8 cellular contexts compared by ENCODE assay signal in the genomic region with DNA sequence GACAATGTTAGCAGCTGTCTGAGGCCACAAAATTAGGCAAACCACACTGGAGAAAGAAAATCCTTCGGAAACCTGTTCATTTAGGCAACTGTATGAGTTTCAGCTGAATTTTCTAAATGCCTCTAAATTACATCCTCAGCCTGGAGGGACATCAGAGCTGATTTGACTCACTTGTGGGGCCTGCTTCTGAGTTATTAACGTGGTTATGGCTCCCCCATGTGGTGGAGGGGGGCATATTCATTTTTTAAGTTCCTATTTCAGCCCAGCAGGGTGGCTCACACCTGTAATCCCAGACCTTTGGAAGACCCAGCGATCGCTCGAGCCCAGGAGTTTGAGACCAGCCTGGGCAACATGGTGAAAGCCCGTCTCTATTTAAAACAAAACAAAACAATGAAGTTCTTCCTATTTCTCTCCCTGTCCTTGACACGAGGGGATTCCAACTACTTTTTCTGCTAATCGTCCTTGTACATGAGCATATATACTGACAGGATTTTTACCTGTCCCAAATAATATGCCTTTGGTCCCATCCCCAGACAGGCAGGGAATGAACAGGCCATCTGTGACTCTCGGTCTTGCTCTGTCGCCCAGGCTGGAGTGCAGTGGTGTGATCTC. TPM values are rescaled to one million over a fixed set of nuclear protein-coding genes. Genes with fewer than 3 reads are reported as not detected.
A peak's percentile ranks its signal among the peaks of the same experiment; 100 is the strongest.
DNase-seq lines count a peak whose midpoint lies in the region; ATAC-seq and TF ChIP-seq lines count a peak whose summit lies in the region.

No MANE protein-coding gene starts in this region.

- ATAC-seq in GM19395 (IDR thresholded peaks at IDR 0.05; ENCODE audit: unreplicated experiment), result no peak

- H3K36me3 ChIP-seq in HEK293 (ENCODE audit: control insufficient read depth in 2 of 2, insufficient read depth in 1 of 2, low read length in 2 of 2) (no peaks in the 10 kb centered on the region), liver (ENCODE audit: control insufficient read depth in 4 of 4, insufficient read depth in 3 of 4, low read depth in 1 of 4, low read length in 3 of 4) (no peaks in the 10 kb centered on the region)

- H3K4me3 Mint-ChIP-seq in activated CD4-positive, alpha-beta T cell treated with anti-CD3 and anti-CD28 coated beads, Interleukin-2, amount 10 ng/mL, durations not matched to agents 7 days and 5 days, result no peak overlapping the region

- H3K27ac ChIP-seq in HEK293 (ENCODE audit: extremely low read depth, low read depth, low read length) (no peak overlapping the region), coronary artery (no peak overlapping the region), liver (ENCODE audit: low read depth in 1 of 2, low read length in 2 of 2) (no peak overlapping the region)

- CTCF ChIA-PET in HEK293 (lab: Yijun Ruan, JAX), result interaction anchor here (0.6 to 12.7 kb wide), 52 partner anchors 8 to 440 kb away, joined by 3 to 431 read pairs (median 4); partner anchors contain the start of genes HIF3A, IGFL1 and IGFL2
- CTCF ChIA-PET in activated CD4-positive, alpha-beta T cell treated with anti-CD3 and anti-CD28 coated beads, Interleukin-2, amount 10 ng/mL, durations not matched to agents 7 days and 5 days (lab: Charles Lee), result interaction anchor here (0.6 to 2.3 kb wide), 14 partner anchors 25 to 932 kb away, joined by 3 to 18 read pairs (median 4); partner anchors contain the start of genes FOXA3, PPP5C and SIX5

- TF ChIP-seq RAD21 in liver (IDR thresholded peaks at IDR 0.05), result peak; percentile 94 to 95

- no peak overlapping the region for H3K9ac ChIP-seq in liver (ENCODE audit: low read depth in 1 of 2, low read length in 2 of 2)

- WGBS in liver, result 17% methylated on average over 10 of the region's 10 CpGs

- peaks cover 49% of the 10 kb centered on the region for H3K27me3 Mint-ChIP-seq in activated CD4-positive, alpha-beta T cell treated with anti-CD3 and anti-CD28 coated beads, Interleukin-2, amount 10 ng/mL, durations not matched to agents 7 days and 5 days

- no peak overlapping the region for H3K27ac Mint-ChIP-seq in activated CD4-positive, alpha-beta T cell treated with anti-CD3 and anti-CD28 coated beads, Interleukin-2, amount 10 ng/mL, durations not matched to agents 7 days and 5 days

- H3K27me3 ChIP-seq in liver (ENCODE audit: control insufficient read depth in 4 of 4, insufficient read depth in 4 of 4, low read length in 3 of 4), result peaks cover 0 to 2% (median 0%) of the 10 kb centered on the region in 4 donors

- peaks cover 4% of the 10 kb centered on the region; the same call in 1 of the 2 replicates for H3K4me1 ChIP-seq in HEK293 (ENCODE audit: control insufficient read depth, insufficient read depth, low read length)
- no peaks in the 10 kb centered on the region for H3K4me1 ChIP-seq in liver (ENCODE audit: control insufficient read depth in 4 of 4, insufficient read depth in 4 of 4, low read length in 3 of 4)

- no peak overlapping the region for H3K4me3 ChIP-seq in HEK293 (ENCODE audit: low read depth, low read length)
- H3K4me3 ChIP-seq in coronary artery, result no peak overlapping the region
- no peak overlapping the region for H3K4me3 ChIP-seq in liver (ENCODE audit: low read depth in 1 of 3, low read length in 3 of 3)

- peak in 9 of 14 donors; percentile 10 to 62 (median 41) for DNase-seq in C1 segment of cervical spinal cord (lab: John Stamatoyannopoulos, UW)
- peak; percentile 64 for DNase-seq in NCI-H526 treated with DMSO at 0.1 percent for 48 hours (lab: John Stamatoyannopoulos, UW)
- DNase-seq in activated CD4-positive, alpha-beta T cell treated with anti-CD3 and anti-CD28 coated beads, Interleukin-2, amount 10 ng/mL, durations not matched to agents 7 days and 5 days, result peak; percentile 81
- DNase-seq in coronary artery (ENCODE audit: low spot score), result no peak
- peak; percentile 49 to 67 (median 54) for DNase-seq in stimulated activated CD4-positive, alpha-beta T cell treated with anti-CD3 and anti-CD28 coated beads, TNF-alpha, amount 100 ng/mL, for 48 hours (ENCODE audit: low read depth in 3 of 3)

- peaks cover 19% of the 10 kb centered on the region for H3K4me1 Mint-ChIP-seq in activated CD4-positive, alpha-beta T cell treated with anti-CD3 and anti-CD28 coated beads, Interleukin-2, amount 10 ng/mL, durations not matched to agents 7 days and 5 days

- peak; percentile 88 for TF ChIP-seq CTCF in HEK293 (tag by site-specific recombination; IDR thresholded peaks at IDR 0.05)
- peak; percentile 72 for TF ChIP-seq CTCF in coronary artery (IDR thresholded peaks at IDR 0.05)
- peak; percentile 97 for TF ChIP-seq CTCF in liver (IDR thresholded peaks at IDR 0.05; ENCODE audit: low read depth, low read length, missing input control)

- no peaks in the 10 kb centered on the region for H3K36me3 Mint-ChIP-seq in activated CD4-positive, alpha-beta T cell treated with anti-CD3 and anti-CD28 coated beads, Interleukin-2, amount 10 ng/mL, durations not matched to agents 7 days and 5 days (ENCODE audit: low read depth)

- H3K9me3 ChIP-seq in HEK293 (ENCODE audit: control insufficient read depth, insufficient read depth, low read depth, low read length), result no peaks in the 10 kb centered on the region
- H3K9me3 ChIP-seq in liver (ENCODE audit: control insufficient read depth in 4 of 4, low read length in 3 of 4), result no peaks in the 10 kb centered on the region

- no peaks in the 10 kb centered on the region for H3K9me3 Mint-ChIP-seq in activated CD4-positive, alpha-beta T cell treated with anti-CD3 and anti-CD28 coated beads, Interleukin-2, amount 10 ng/mL, durations not matched to agents 7 days and 5 days

- POLR2A ChIA-PET in HEK293 (lab: Yijun Ruan, JAX), result interaction anchor here (0.7 kb wide), 1 partner anchor 1088 kb away, joined by 3 read pairs; the partner anchor contains the start of gene TRAPPC6A
- POLR2A ChIA-PET in activated CD4-positive, alpha-beta T cell treated with anti-CD3 and anti-CD28 coated beads, Interleukin-2, amount 10 ng/mL, durations not matched to agents 7 days and 5 days (lab: Charles Lee), result no interaction called here

TF ChIP-seq in HEK293, 187 proteins besides CTCF, POLR2A, EP300 and RAD21 (continues in another document):
- peak; percentile 86 for TF ChIP-seq ZNF654 (tag by site-specific recombination; IDR thresholded peaks at IDR 0.05; ENCODE audit: low read depth)
- no peak for TF ChIP-seq ZNF221 (tag by site-specific recombination; IDR thresholded peaks at IDR 0.05; ENCODE audit: borderline replicate concordance)

TF ChIP-seq in liver, 16 proteins besides CTCF, POLR2A, EP300 and RAD21:
- no peak for TF ChIP-seq FOXA2 (IDR thresholded peaks at IDR 0.05)
- TF ChIP-seq, protein P1, sequence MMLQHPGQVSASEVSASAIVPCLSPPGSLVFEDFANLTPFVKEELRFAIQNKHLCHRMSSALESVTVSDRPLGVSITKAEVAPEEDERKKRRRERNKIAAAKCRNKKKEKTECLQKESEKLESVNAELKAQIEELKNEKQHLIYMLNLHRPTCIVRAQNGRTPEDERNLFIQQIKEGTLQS (IDR thresholded peaks at IDR 0.05), result no peak
- TF ChIP-seq GABPA (IDR thresholded peaks at IDR 0.05 in 1 of 2, conservative IDR thresholded peaks at IDR 0.05 in 1 of 2), result no peak
- TF ChIP-seq, protein P2, sequence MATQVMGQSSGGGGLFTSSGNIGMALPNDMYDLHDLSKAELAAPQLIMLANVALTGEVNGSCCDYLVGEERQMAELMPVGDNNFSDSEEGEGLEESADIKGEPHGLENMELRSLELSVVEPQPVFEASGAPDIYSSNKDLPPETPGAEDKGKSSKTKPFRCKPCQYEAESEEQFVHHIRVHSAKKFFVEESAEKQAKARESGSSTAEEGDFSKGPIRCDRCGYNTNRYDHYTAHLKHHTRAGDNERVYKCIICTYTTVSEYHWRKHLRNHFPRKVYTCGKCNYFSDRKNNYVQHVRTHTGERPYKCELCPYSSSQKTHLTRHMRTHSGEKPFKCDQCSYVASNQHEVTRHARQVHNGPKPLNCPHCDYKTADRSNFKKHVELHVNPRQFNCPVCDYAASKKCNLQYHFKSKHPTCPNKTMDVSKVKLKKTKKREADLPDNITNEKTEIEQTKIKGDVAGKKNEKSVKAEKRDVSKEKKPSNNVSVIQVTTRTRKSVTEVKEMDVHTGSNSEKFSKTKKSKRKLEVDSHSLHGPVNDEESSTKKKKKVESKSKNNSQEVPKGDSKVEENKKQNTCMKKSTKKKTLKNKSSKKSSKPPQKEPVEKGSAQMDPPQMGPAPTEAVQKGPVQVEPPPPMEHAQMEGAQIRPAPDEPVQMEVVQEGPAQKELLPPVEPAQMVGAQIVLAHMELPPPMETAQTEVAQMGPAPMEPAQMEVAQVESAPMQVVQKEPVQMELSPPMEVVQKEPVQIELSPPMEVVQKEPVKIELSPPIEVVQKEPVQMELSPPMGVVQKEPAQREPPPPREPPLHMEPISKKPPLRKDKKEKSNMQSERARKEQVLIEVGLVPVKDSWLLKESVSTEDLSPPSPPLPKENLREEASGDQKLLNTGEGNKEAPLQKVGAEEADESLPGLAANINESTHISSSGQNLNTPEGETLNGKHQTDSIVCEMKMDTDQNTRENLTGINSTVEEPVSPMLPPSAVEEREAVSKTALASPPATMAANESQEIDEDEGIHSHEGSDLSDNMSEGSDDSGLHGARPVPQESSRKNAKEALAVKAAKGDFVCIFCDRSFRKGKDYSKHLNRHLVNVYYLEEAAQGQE (IDR thresholded peaks at IDR 0.05), result no peak
- TF ChIP-seq RXRA (IDR thresholded peaks at IDR 0.05), result no peak
- no peak for TF ChIP-seq FOXA1 (IDR thresholded peaks at IDR 0.05)
- TF ChIP-seq TAF1 (conservative IDR thresholded peaks at IDR 0.05), result no peak

RNA-seq across cellular contexts. Expression of gene HIF3A, which starts 31.5 kb away (rescaled TPM):
- total RNA-seq in activated CD4-positive, alpha-beta T cell treated with anti-CD3 and anti-CD28 coated beads, Interleukin-2, amount 10 ng/mL, durations not matched to agents 7 days and 5 days, result not detected
- total RNA-seq in liver, result 10 to 100 TPM in 1 of 2 donors, 1 to 10 TPM in 1; 5.7 to 20.5 TPM
- polyA plus RNA-seq in liver, result 1 to 10 TPM; 2.2 to 7.9 TPM

RNA-seq across cellular contexts. Expression of gene IGFL1, which starts 35.8 kb away (rescaled TPM):
- total RNA-seq in activated CD4-positive, alpha-beta T cell treated with anti-CD3 and anti-CD28 coated beads, Interleukin-2, amount 10 ng/mL, durations not matched to agents 7 days and 5 days, result not detected
- not detected for total RNA-seq in liver
- polyA plus RNA-seq in liver, result not detected

Comparison
In these comparisons a context has a peak if more than half of its experiments do, and no peak if none do; other contexts are left out.
1. RNA of gene HIF3A, which starts 31.5 kb away (total RNA-seq): 5.7 to 20.5 TPM in liver; not detected in activated CD4-positive, alpha-beta T cell treated with anti-CD3 and anti-CD28 coated beads, Interleukin-2, amount 10 ng/mL, durations not matched to agents 7 days and 5 days; every median in the first group is over 4 times any median in the second.
2. Peak in every context shown above with its lines, with median percentiles within 50 percentile points of each other: CTCF ChIP-seq.